In the genomic region with DNA sequence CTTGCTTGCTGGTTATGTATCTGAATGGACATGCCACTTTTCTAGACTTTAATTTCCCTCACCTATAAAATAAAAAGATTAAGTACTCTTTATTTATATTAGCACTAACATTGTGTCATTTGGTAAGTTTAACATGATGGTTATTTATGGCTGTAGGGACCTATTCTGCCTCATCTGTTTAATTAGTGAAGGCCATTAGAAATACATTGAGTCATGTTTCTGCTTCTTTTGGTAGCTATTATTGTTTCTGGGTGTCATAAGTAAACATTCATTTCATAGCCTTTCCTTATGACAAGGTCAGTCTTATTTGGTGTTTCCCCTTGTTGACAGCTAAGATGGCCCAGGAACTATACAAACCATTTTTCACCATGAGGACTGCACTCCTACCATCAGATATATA, we compare ENCODE assay signal across 31 cellular contexts.
"Had no signal": no experiment of that assay in that cellular context is flagged by ENCODE, and none has a peak within 500 bp of the region (broad histone marks: within the 10 kb centered on the region; RNA-seq: fewer than 3 reads in every experiment).

No MANE protein-coding gene starts in this region.

- H3K36me3 ChIP-seq: WERI-Rb-1 had no signal

- H3K4me2 ChIP-seq: PC-9 had no signal

- H3K4me3 ChIP-seq: cardiac muscle cell, MG63, PC-9 had no signal

- H3K27ac ChIP-seq: brain microvascular endothelial cell, cardiac muscle cell, PC-9, RWPE1, WERI-Rb-1 had no signal

- H2AFZ ChIP-seq: PC-9 had no signal

- ATAC-seq: activated CD8-positive, alpha-beta memory T cell treated with anti-CD3 and anti-CD28 coated beads, Interleukin-2, amount 10 ng/mL, durations not matched to agents 7 days and 5 days; Right ventricle myocardium inferior; SK-N-SH treated with all-trans-retinoic acid at 6 μM for 48 hours had no signal

- H3K27me3 ChIP-seq: brain microvascular endothelial cell, cardiac muscle cell, MG63 had no signal

- H3K9me3 ChIP-seq: MG63 had no signal

- DNase-seq: activated CD4-positive, alpha-beta memory T cell treated with anti-CD3 and anti-CD28 coated beads, Interleukin-2, amount 10 ng/mL, durations not matched to agents 7 days and 5 days; activated CD4-positive, alpha-beta T cell treated with anti-CD3 and anti-CD28 coated beads for 1 hour; activated CD4-positive, alpha-beta T cell treated with anti-CD3 and anti-CD28 coated beads for 48 hours; activated CD4-positive, CD25-positive, alpha-beta regulatory T cell; activated CD8-positive, alpha-beta memory T cell treated with anti-CD3 and anti-CD28 coated beads for 24 hours; activated CD8-positive, alpha-beta memory T cell treated with anti-CD3 and anti-CD28 coated beads, Interleukin-2, amount 10 ng/mL, durations not matched to agents 7 days and 5 days; activated CD8-positive, alpha-beta memory T cell treated with anti-CD3 and anti-CD28 coated beads, Interleukin-2, amount 50 U/mL, for 48 hours; activated effector memory CD4-positive, alpha-beta T cell treated with anti-CD3 and anti-CD28 coated beads, Interleukin-2, amount 50 U/mL, for 16 hours; activated naive CD4-positive, alpha-beta T cell; activated naive CD4-positive, alpha-beta T cell treated with anti-CD3 and anti-CD28 coated beads, Interleukin-2, amount 50 U/mL, for 16 hours; activated naive CD8-positive, alpha-beta T cell treated with anti-CD3 and anti-CD28 coated beads for 36 hours; activated T-cell treated with anti-CD3 and anti-CD28 coated beads, Interleukin-2, amount 50 U/mL, for 48 hours; aorta; MG63; NCI-H1092; NCI-H1436 treated with DMSO at 0.1 percent for 48 hours; NCI-H1694 treated with DMSO at 0.1 percent for 48 hours; NCI-H2029; NCI-H510A treated with DMSO at 0.1 percent for 48 hours; NCI-H526 treated with DMSO at 0.1 percent for 48 hours; NCI-H82; PC-9; SIG-M5; T1000; WERI-Rb-1 had no signal

- FAIRE-seq: RCC 7860 had no signal
